Comparison of ENCODE assay signal across 9 cellular contexts in genomic region chr5:98775962-98776687, GRCh38. TPM values are rescaled to one million over a fixed set of nuclear protein-coding genes. Genes with fewer than 3 reads are reported as not detected.
DNase-seq lines count a peak whose midpoint lies in the region; ATAC-seq and TF ChIP-seq lines count a peak whose summit lies in the region.
"Had no signal": no experiment of that assay in that cellular context is flagged by ENCODE, and none has a peak within 500 bp of the region (broad histone marks: within the 10 kb centered on the region; RNA-seq: fewer than 3 reads in every experiment).

No MANE protein-coding gene starts in this region.

- no peaks in the 10 kb centered on the region for H3K9me3 ChIP-seq in CD4-positive, alpha-beta T cell (ENCODE audit: control insufficient read depth, low read length)
- no peaks in the 10 kb centered on the region for H3K9me3 ChIP-seq in MG63
- H3K9me3 ChIP-seq in duodenal mucosa (ENCODE audit: control insufficient read depth in 1 of 2, low read length in 2 of 2): no peaks in the 10 kb centered on the region
- H3K9me3 ChIP-seq in ascending aorta: no peaks in the 10 kb centered on the region

- no peaks in the 10 kb centered on the region for H3K27me3 ChIP-seq in CD4-positive, alpha-beta T cell (ENCODE audit: control insufficient read depth, insufficient read depth, low read length)
- H3K27me3 ChIP-seq in MG63: no peaks in the 10 kb centered on the region
- H3K27me3 ChIP-seq in duodenal mucosa (ENCODE audit: control insufficient read depth in 1 of 2, insufficient read depth in 2 of 2, low read length in 2 of 2): peaks cover 0 to 7% of the 10 kb centered on the region in 2 donors
- no peaks in the 10 kb centered on the region for H3K27me3 ChIP-seq in ascending aorta

- peaks cover 37% of the 10 kb centered on the region for H3K36me3 ChIP-seq in MG63
- H3K36me3 ChIP-seq in duodenal mucosa (ENCODE audit: control insufficient read depth in 1 of 2, insufficient read depth in 2 of 2, low read length in 2 of 2): peaks cover 0 to 4% of the 10 kb centered on the region in 2 donors
- peaks cover 0 to 4% of the 10 kb centered on the region in 2 donors for H3K36me3 ChIP-seq in ascending aorta

- H3K27me3 Mint-ChIP-seq in CD4-positive, alpha-beta T cell: peaks cover 4% of the 10 kb centered on the region
- no peaks in the 10 kb centered on the region for H3K27me3 Mint-ChIP-seq in nephron (ENCODE audit: low read depth)

- intact Hi-C loops in CD4-positive, alpha-beta T cell (cut with DNase I, micrococcal nuclease): loop anchor here (5.0 to 10.0 kb wide), 5 partner anchors 146 to 1971 kb away; partner anchors contain the start of genes ERAP1 (in 1 of the 2) and LNPEP (in 1 of the 2)
- intact Hi-C loops in ascending aorta (cut with DNase I): loop anchor here (10.0 kb wide), 1 partner anchor 1759 kb away; the partner anchor contains the start of gene FAM174A

- POLR2A ChIA-PET in CD4-positive, alpha-beta T cell (lab: Charles Lee): interaction anchor here (0.6 kb wide), 1 partner anchor 30 kb away, joined by 3 read pairs; no protein-coding TSS in a partner anchor

- H3K9me3 Mint-ChIP-seq in CD4-positive, alpha-beta T cell: no peaks in the 10 kb centered on the region
- H3K9me3 Mint-ChIP-seq in nephron: no peaks in the 10 kb centered on the region

- H3K27ac Mint-ChIP-seq in CD4-positive, alpha-beta T cell: peak overlapping the region; percentile 87
- peak overlapping the region in 1 of 3 experiments; percentile 32 for H3K27ac Mint-ChIP-seq in nephron

- peak overlapping the region; percentile 89 for H3K4me3 Mint-ChIP-seq in CD4-positive, alpha-beta T cell
- peak overlapping the region; percentile 95 to 98 (median 96) for H3K4me3 Mint-ChIP-seq in nephron

- H3K4me1 ChIP-seq in duodenal mucosa (ENCODE audit: control insufficient read depth in 1 of 2, insufficient read depth in 2 of 2, low read length in 2 of 2): peaks cover 23 to 30% of the 10 kb centered on the region in 2 donors
- peaks cover 0 to 11% of the 10 kb centered on the region in 2 donors for H3K4me1 ChIP-seq in ascending aorta

- peaks cover 28% of the 10 kb centered on the region for H3K36me3 Mint-ChIP-seq in CD4-positive, alpha-beta T cell (ENCODE audit: low read depth)
- peaks cover 17% of the 10 kb centered on the region for H3K36me3 Mint-ChIP-seq in nephron (ENCODE audit: low read depth)

- TF ChIP-seq CTCF in CD4-positive, alpha-beta T cell (IDR thresholded peaks at IDR 0.05): no peak
- TF ChIP-seq CTCF in nephron (IDR thresholded peaks at IDR 0.05; ENCODE audit: unreplicated experiment in 3 of 3): no peak
- TF ChIP-seq CTCF in ascending aorta (IDR thresholded peaks at IDR 0.05): no peak

- no peak for DNase-seq in CD4-positive, alpha-beta T cell
- DNase-seq in MG63 (peak; percentile 50), foreskin melanocyte (no peak), NCI-H1092 (lab: John Stamatoyannopoulos, UW) (no peak), ascending aorta (ENCODE audit: low spot score in 2 of 2) (no peak), GM19240 (ENCODE audit: insufficient read length, low spot score) (no peak)
- DNase-seq: T-helper 9 cell had no signal

- no peak for ATAC-seq in CD4-positive, alpha-beta T cell (ENCODE audit: poor library complexity)

- CTCF ChIA-PET in CD4-positive, alpha-beta T cell (lab: Charles Lee): interaction anchor here (0.8 to 1.4 kb wide), 2 partner anchors 8 to 14 kb away, joined by 3 read pairs; no protein-coding TSS in a partner anchor

- H3K9ac ChIP-seq in duodenal mucosa (ENCODE audit: low read depth in 1 of 2, low read length in 2 of 2): peak overlapping the region; percentile 76 to 79

- H3K27ac ChIP-seq in CD4-positive, alpha-beta T cell (ENCODE audit: low read depth, low read length): no peak overlapping the region
- H3K27ac ChIP-seq in duodenal mucosa (ENCODE audit: low read depth, low read length) (no peak overlapping the region), ascending aorta (no peak overlapping the region)

- peaks cover 64% of the 10 kb centered on the region for H3K4me1 Mint-ChIP-seq in CD4-positive, alpha-beta T cell (ENCODE audit: low read depth)
- H3K4me1 Mint-ChIP-seq in nephron: peaks cover 52% of the 10 kb centered on the region

- H3K4me3 ChIP-seq in MG63 (peak overlapping the region; percentile 77), duodenal mucosa (ENCODE audit: low read depth in 1 of 2, low read length in 2 of 2) (peak overlapping the region; percentile 72 to 89), ascending aorta (no peak overlapping the region)

RNA-seq across cellular contexts. Expression of gene RGMB, which starts 2.7 kb away (rescaled TPM):
- 10 to 100 TPM; 15.8 to 15.9 TPM for total RNA-seq in CD4-positive, alpha-beta T cell
- 4.7 and 6.8 TPM in 2 replicates for total RNA-seq in MG63 (2014; rRNA removed; shearing (Covaris generic); ENCODE audit: low replicate concordance)
- total RNA-seq in ascending aorta: 20.9 TPM

Comparison
In these comparisons a context has a peak if more than half of its experiments do, and no peak if none do; other contexts are left out.
1. H3K4me3 ChIP-seq: peak in MG63 (single experiment) and duodenal mucosa (2 of 2); none in ascending aorta (0 of 2).